Comparison of ENCODE assay signal across 23 cellular contexts in the genomic region with DNA sequence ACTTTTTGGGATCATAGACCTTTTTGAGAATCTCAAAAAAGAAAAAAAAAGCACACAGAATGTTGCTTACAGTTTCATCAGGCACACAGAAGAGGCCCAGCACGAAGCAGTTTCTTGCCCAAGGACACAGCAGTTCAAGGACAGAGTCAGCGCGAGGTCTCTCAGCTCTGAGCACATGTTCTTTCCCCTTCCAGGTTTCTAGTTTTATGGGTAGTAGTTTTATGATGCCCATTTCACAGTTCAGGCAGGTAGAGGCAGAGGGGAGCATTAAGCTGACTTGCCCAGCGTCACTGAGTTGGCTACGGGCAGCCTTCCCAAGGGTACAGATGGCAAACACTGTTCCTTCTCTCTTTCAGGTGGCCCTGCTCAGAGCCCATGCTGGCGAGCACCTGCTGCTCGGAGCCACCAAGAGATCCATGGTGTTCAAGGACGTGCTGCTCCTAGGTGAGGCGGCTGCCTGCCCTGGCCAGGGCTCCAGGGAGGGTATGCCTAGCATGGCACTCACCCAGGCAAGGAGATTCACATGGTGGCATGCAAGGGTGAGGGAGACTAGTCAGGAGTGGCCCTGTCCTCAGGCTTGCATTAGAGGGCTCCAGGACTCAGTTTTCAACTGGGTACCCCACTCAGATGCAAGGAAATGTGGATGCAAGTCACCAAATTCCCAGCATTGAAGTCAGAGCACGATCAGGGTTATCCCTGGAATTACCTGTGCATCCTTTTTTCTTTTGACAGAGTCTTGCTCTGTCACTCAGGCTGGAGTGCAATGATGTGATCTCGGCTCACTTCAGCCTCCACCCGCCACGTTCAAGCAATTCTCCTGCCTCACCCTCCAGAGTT.
"Had no signal": no experiment of that assay in that cellular context is flagged by ENCODE, and none has a peak within 500 bp of the region (broad histone marks: within the 10 kb centered on the region; RNA-seq: fewer than 3 reads in every experiment).

No MANE protein-coding gene starts in this region.

- ATAC-seq: activated CD8-positive, alpha-beta T cell treated with anti-CD3 and anti-CD28 coated beads for 36 hours; activated T-cell treated with anti-CD3 and anti-CD28 coated beads, Interleukin-2, amount 50 U/mL, for 4 hours; activated T-helper 17 cell treated with anti-CD3 and anti-CD28 coated beads, Interleukin-2, amount 50 U/mL, for 72 hours; foreskin keratinocyte; heart right ventricle; left ventricle myocardium superior had no signal

- H3K36me3 ChIP-seq: esophagus muscularis mucosa, heart right ventricle, right atrium auricular region, spleen, WERI-Rb-1 had no signal

- H3K9me3 ChIP-seq: esophagus muscularis mucosa, heart right ventricle, right atrium auricular region, spleen, transverse colon had no signal

- H3K27ac ChIP-seq: esophagus muscularis mucosa, foreskin keratinocyte, heart right ventricle, right atrium auricular region, spleen, transverse colon, WERI-Rb-1 had no signal

- H3K4me3 Mint-ChIP-seq: activated CD4-positive, alpha-beta T cell treated with anti-CD3 and anti-CD28 coated beads, Interleukin-2, amount 10 ng/mL, durations not matched to agents 24 days and 14 days; activated CD8-positive, alpha-beta T cell treated with anti-CD3 and anti-CD28 coated beads for 36 hours; activated T-cell treated with anti-CD3 and anti-CD28 coated beads, Interleukin-2, amount 50 U/mL, for 4 hours; activated T-helper 17 cell treated with anti-CD3 and anti-CD28 coated beads, Interleukin-2, amount 50 U/mL, for 72 hours; dendritic cell treated with granulocyte-macrophage colony-stimulating factor and Interleukin-4, amounts not matched to agents 40 ng/mL and 50 ng/mL, for 4 days; endodermal cell had no signal

- H3K27ac Mint-ChIP-seq: activated CD4-positive, alpha-beta T cell treated with anti-CD3 and anti-CD28 coated beads, Interleukin-2, amount 10 ng/mL, durations not matched to agents 24 days and 14 days; activated CD8-positive, alpha-beta T cell treated with anti-CD3 and anti-CD28 coated beads for 36 hours; activated T-helper 17 cell treated with anti-CD3 and anti-CD28 coated beads, Interleukin-2, amount 50 U/mL, for 72 hours; dendritic cell treated with granulocyte-macrophage colony-stimulating factor and Interleukin-4, amounts not matched to agents 40 ng/mL and 50 ng/mL, for 4 days; endodermal cell had no signal

- H3K27me3 Mint-ChIP-seq: activated CD8-positive, alpha-beta T cell treated with anti-CD3 and anti-CD28 coated beads for 36 hours had no signal

- H3K27me3 ChIP-seq: right atrium auricular region, transverse colon had no signal

- FAIRE-seq: TTC549 had no signal

- H3K4me1 Mint-ChIP-seq: activated CD4-positive, alpha-beta T cell treated with anti-CD3 and anti-CD28 coated beads, Interleukin-2, amount 10 ng/mL, durations not matched to agents 24 days and 14 days; activated T-helper 17 cell treated with anti-CD3 and anti-CD28 coated beads, Interleukin-2, amount 50 U/mL, for 72 hours had no signal

- DNase-seq: activated CD4-positive, alpha-beta T cell treated with anti-CD3 and anti-CD28 coated beads, Interleukin-2, amount 10 ng/mL, durations not matched to agents 24 days and 14 days; activated CD4-positive, CD25-positive, alpha-beta regulatory T cell treated with anti-CD3 and anti-CD28 coated beads, Interleukin-2, amount 50 U/mL, for 72 hours; activated CD8-positive, alpha-beta T cell treated with anti-CD3 and anti-CD28 coated beads for 36 hours; activated gamma-delta T cell treated with Interleukin-2 at 50 U/mL for 16 hours; activated naive CD4-positive, alpha-beta T cell treated with anti-CD3 and anti-CD28 coated beads, Interleukin-2, amount 50 U/mL, for 16 hours; activated T-cell treated with anti-CD3 and anti-CD28 coated beads, Interleukin-2, amount 50 U/mL, for 4 hours; amniotic stem cell; caudate nucleus; endodermal cell; foreskin keratinocyte; heart right ventricle; left ventricle myocardium superior; mammary epithelial cell; nucleus accumbens; spleen; stimulated activated naive CD4-positive, alpha-beta T cell; transverse colon; WERI-Rb-1 had no signal

- H3K4me3 ChIP-seq: esophagus muscularis mucosa, heart right ventricle, right atrium auricular region, spleen, transverse colon had no signal

- H3K9me3 Mint-ChIP-seq: activated CD4-positive, alpha-beta T cell treated with anti-CD3 and anti-CD28 coated beads, Interleukin-2, amount 10 ng/mL, durations not matched to agents 24 days and 14 days; activated CD8-positive, alpha-beta T cell treated with anti-CD3 and anti-CD28 coated beads for 36 hours; activated T-cell treated with anti-CD3 and anti-CD28 coated beads, Interleukin-2, amount 50 U/mL, for 4 hours; activated T-helper 17 cell treated with anti-CD3 and anti-CD28 coated beads, Interleukin-2, amount 50 U/mL, for 72 hours; dendritic cell treated with granulocyte-macrophage colony-stimulating factor and Interleukin-4, amounts not matched to agents 40 ng/mL and 50 ng/mL, for 4 days; endodermal cell had no signal

- H3K4me1 ChIP-seq: esophagus muscularis mucosa, heart right ventricle, right atrium auricular region, spleen, transverse colon had no signal
